21 cellular contexts compared by ENCODE assay signal in the genomic region with DNA sequence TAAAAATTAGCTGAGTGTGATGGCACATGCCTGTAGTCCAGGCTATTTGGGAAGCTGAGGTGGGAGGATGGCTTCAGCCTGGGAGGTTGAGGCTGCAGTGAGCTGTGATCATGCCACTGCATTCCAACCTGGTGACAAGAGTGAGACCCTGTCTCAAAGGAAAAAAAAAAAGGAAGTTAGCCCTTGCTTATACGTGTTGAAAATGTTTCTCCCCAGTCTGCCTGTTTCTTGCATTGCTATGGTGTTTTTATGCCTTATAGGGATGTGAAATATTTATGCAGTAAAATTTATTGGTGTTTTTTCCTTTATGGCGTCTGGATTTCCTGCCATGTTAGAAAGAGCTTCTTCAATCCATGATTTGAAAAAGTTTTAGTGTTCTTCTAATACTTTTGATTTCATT. TPM values are rescaled to one million over a fixed set of nuclear protein-coding genes. Genes with fewer than 3 reads are reported as not detected.
DNase-seq lines count a peak whose midpoint lies in the region; ATAC-seq and TF ChIP-seq lines count a peak whose summit lies in the region.
"Had no signal": no experiment of that assay in that cellular context is flagged by ENCODE, and none has a peak within 500 bp of the region (broad histone marks: within the 10 kb centered on the region; RNA-seq: fewer than 3 reads in every experiment).

No MANE protein-coding gene starts in this region.

- no peaks in the 10 kb centered on the region for H3K9me3 ChIP-seq in endodermal cell (ENCODE audit: control insufficient read depth, low read length)
- H3K9me3 ChIP-seq in osteoblast (ENCODE audit: low read depth, low read length), result no peaks in the 10 kb centered on the region
- H3K9me3 ChIP-seq in MG63, result no peaks in the 10 kb centered on the region
- H3K9me3 ChIP-seq: breast epithelium, gastrocnemius medialis, suprapubic skin had no signal

- H3K36me3 ChIP-seq in endodermal cell (ENCODE audit: control insufficient read depth, insufficient read depth, low read length), result no peaks in the 10 kb centered on the region
- H3K36me3 ChIP-seq in osteoblast (ENCODE audit: insufficient read depth, low read length), result no peaks in the 10 kb centered on the region
- H3K36me3 ChIP-seq in MG63, result no peaks in the 10 kb centered on the region
- H3K36me3 ChIP-seq: breast epithelium, gastrocnemius medialis, neural progenitor cell, suprapubic skin had no signal

- H3K36me3 Mint-ChIP-seq in activated CD4-positive, alpha-beta T cell treated with anti-CD3 and anti-CD28 coated beads, Interleukin-2, amount 10 ng/mL, durations not matched to agents 7 days and 5 days (ENCODE audit: low read depth), result peaks cover 2% of the 10 kb centered on the region
- no peaks in the 10 kb centered on the region for H3K36me3 Mint-ChIP-seq in endodermal cell (ENCODE audit: low read depth)
- peaks cover 4 to 5% of the 10 kb centered on the region in 2 donors for H3K36me3 Mint-ChIP-seq in activated T-cell treated with anti-CD3 and anti-CD28 coated beads, Interleukin-2, amount 50 U/mL, for 72 hours (ENCODE audit: insufficient read depth in 2 of 2)
- H3K36me3 Mint-ChIP-seq: CD14-positive monocyte had no signal

- H3K79me2 ChIP-seq in osteoblast (ENCODE audit: insufficient read depth, low read length), result peaks cover 2% of the 10 kb centered on the region

- ATAC-seq in activated T-cell treated with anti-CD3 and anti-CD28 coated beads, Interleukin-2, amount 50 U/mL, for 72 hours (replicated peaks in 1 of 2), result no peak
- ATAC-seq: activated T-helper 17 cell treated with anti-CD3 and anti-CD28 coated beads, Interleukin-2, amount 50 U/mL, for 72 hours; gastrocnemius medialis had no signal

- H3K4me3 Mint-ChIP-seq in activated CD4-positive, alpha-beta T cell treated with anti-CD3 and anti-CD28 coated beads, Interleukin-2, amount 10 ng/mL, durations not matched to agents 7 days and 5 days, result no peak overlapping the region
- no peak overlapping the region for H3K4me3 Mint-ChIP-seq in endodermal cell
- no peak overlapping the region for H3K4me3 Mint-ChIP-seq in activated T-cell treated with anti-CD3 and anti-CD28 coated beads, Interleukin-2, amount 50 U/mL, for 72 hours
- H3K4me3 Mint-ChIP-seq: activated T-helper 17 cell treated with anti-CD3 and anti-CD28 coated beads, Interleukin-2, amount 50 U/mL, for 72 hours; CD14-positive monocyte had no signal

- peaks cover 18% of the 10 kb centered on the region for H3K27me3 Mint-ChIP-seq in activated CD4-positive, alpha-beta T cell treated with anti-CD3 and anti-CD28 coated beads, Interleukin-2, amount 10 ng/mL, durations not matched to agents 7 days and 5 days
- H3K27me3 Mint-ChIP-seq in endodermal cell (ENCODE audit: insufficient read depth), result no peaks in the 10 kb centered on the region
- H3K27me3 Mint-ChIP-seq in activated T-cell treated with anti-CD3 and anti-CD28 coated beads, Interleukin-2, amount 50 U/mL, for 72 hours (ENCODE audit: low read depth), result no peaks in the 10 kb centered on the region
- H3K27me3 Mint-ChIP-seq: activated T-helper 17 cell treated with anti-CD3 and anti-CD28 coated beads, Interleukin-2, amount 50 U/mL, for 72 hours had no signal

- H3K4me1 ChIP-seq in endodermal cell (ENCODE audit: control insufficient read depth, insufficient read depth, low read length) (no peaks in the 10 kb centered on the region), osteoblast (ENCODE audit: insufficient read depth, low read length) (peaks cover 33% of the 10 kb centered on the region)
- H3K4me1 ChIP-seq: breast epithelium had no signal

- peak overlapping the region; percentile 31 for H3K27ac Mint-ChIP-seq in activated CD4-positive, alpha-beta T cell treated with anti-CD3 and anti-CD28 coated beads, Interleukin-2, amount 10 ng/mL, durations not matched to agents 7 days and 5 days
- peak overlapping the region; percentile 87 for H3K27ac Mint-ChIP-seq in endodermal cell
- H3K27ac Mint-ChIP-seq in activated T-cell treated with anti-CD3 and anti-CD28 coated beads, Interleukin-2, amount 50 U/mL, for 72 hours, result no peak overlapping the region
- H3K27ac Mint-ChIP-seq: activated T-helper 17 cell treated with anti-CD3 and anti-CD28 coated beads, Interleukin-2, amount 50 U/mL, for 72 hours; CD14-positive monocyte; neural progenitor cell had no signal

- H2AFZ ChIP-seq in osteoblast (ENCODE audit: low read length), result no peak overlapping the region
- H2AFZ ChIP-seq: neural progenitor cell had no signal

- peaks cover 17% of the 10 kb centered on the region for H3K4me1 Mint-ChIP-seq in activated CD4-positive, alpha-beta T cell treated with anti-CD3 and anti-CD28 coated beads, Interleukin-2, amount 10 ng/mL, durations not matched to agents 7 days and 5 days
- H3K4me1 Mint-ChIP-seq in endodermal cell, result peaks cover 26% of the 10 kb centered on the region
- H3K4me1 Mint-ChIP-seq in activated T-cell treated with anti-CD3 and anti-CD28 coated beads, Interleukin-2, amount 50 U/mL, for 72 hours (ENCODE audit: low read depth), result peaks cover 16% of the 10 kb centered on the region

- no peak overlapping the region for H3K9ac ChIP-seq in endodermal cell (ENCODE audit: extremely low read depth, low read length, poor library complexity, severe bottlenecking)
- H3K9ac ChIP-seq: neural progenitor cell had no signal

- TF ChIP-seq CTCF in endodermal cell (conservative IDR thresholded peaks at IDR 0.05) (no peak), osteoblast (IDR thresholded peaks at IDR 0.05; ENCODE audit: extremely low read depth, low read depth, low read length) (no peak)

- POLR2A ChIA-PET in activated CD4-positive, alpha-beta T cell treated with anti-CD3 and anti-CD28 coated beads, Interleukin-2, amount 10 ng/mL, durations not matched to agents 7 days and 5 days (lab: Charles Lee), result no interaction called here

- no peak overlapping the region for H3K27ac ChIP-seq in endodermal cell (ENCODE audit: low read depth, low read length)
- H3K27ac ChIP-seq in osteoblast (ENCODE audit: low read depth, low read length), result no peak overlapping the region
- H3K27ac ChIP-seq: neural progenitor cell, suprapubic skin had no signal

- H3K27me3 ChIP-seq in endodermal cell (ENCODE audit: control insufficient read depth, insufficient read depth, low read length, poor library complexity, severe bottlenecking) (no peaks in the 10 kb centered on the region), osteoblast (ENCODE audit: insufficient read depth, low read length) (no peaks in the 10 kb centered on the region), MG63 (no peaks in the 10 kb centered on the region)
- H3K27me3 ChIP-seq: breast epithelium, gastrocnemius medialis, neural progenitor cell, suprapubic skin had no signal

- CTCF ChIA-PET in activated CD4-positive, alpha-beta T cell treated with anti-CD3 and anti-CD28 coated beads, Interleukin-2, amount 10 ng/mL, durations not matched to agents 7 days and 5 days (lab: Charles Lee), result interaction anchor here (0.6 to 2.1 kb wide), 8 partner anchors 21 to 761 kb away, joined by 3 to 8 read pairs (median 3); no protein-coding TSS in a partner anchor

- 51 to 54% methylated on average over 2 of the region's 2 CpGs for WGBS in endodermal cell (ENCODE audit: insufficient coverage in 1 of 2, insufficient read length in 1 of 2), 2 experiments

- H3K4me3 ChIP-seq in endodermal cell (ENCODE audit: low read length) (no peak overlapping the region), osteoblast (ENCODE audit: insufficient read depth, low read length) (no peak overlapping the region), MG63 (no peak overlapping the region)
- H3K4me3 ChIP-seq: breast epithelium, gastrocnemius medialis, neural progenitor cell, suprapubic skin had no signal

- H4K20me1 ChIP-seq in osteoblast (ENCODE audit: insufficient read depth, low read length), result no peaks in the 10 kb centered on the region

- no peaks in the 10 kb centered on the region for H3K9me3 Mint-ChIP-seq in activated CD4-positive, alpha-beta T cell treated with anti-CD3 and anti-CD28 coated beads, Interleukin-2, amount 10 ng/mL, durations not matched to agents 7 days and 5 days
- no peaks in the 10 kb centered on the region for H3K9me3 Mint-ChIP-seq in endodermal cell
- H3K9me3 Mint-ChIP-seq in activated T-cell treated with anti-CD3 and anti-CD28 coated beads, Interleukin-2, amount 50 U/mL, for 72 hours, result no peaks in the 10 kb centered on the region
- H3K9me3 Mint-ChIP-seq: activated T-helper 17 cell treated with anti-CD3 and anti-CD28 coated beads, Interleukin-2, amount 50 U/mL, for 72 hours; CD14-positive monocyte; neural progenitor cell had no signal

- H3K4me2 ChIP-seq in osteoblast (ENCODE audit: insufficient read depth, low read length), result no peak overlapping the region
- H3K4me2 ChIP-seq: neural progenitor cell had no signal

- DNase-seq in activated CD4-positive, alpha-beta T cell treated with anti-CD3 and anti-CD28 coated beads, Interleukin-2, amount 10 ng/mL, durations not matched to agents 7 days and 5 days, result no peak
- DNase-seq in activated CD4-positive, alpha-beta T cell treated with anti-CD3 and anti-CD28 coated beads, Interleukin-2, amount 50 U/mL, for 48 hours, result no peak
- peak; percentile 23 for DNase-seq in MV-4-11 (lab: John Stamatoyannopoulos, UW)
- DNase-seq in endodermal cell, result peak; percentile 64
- DNase-seq in osteoblast (ENCODE audit: insufficient read length, low spot score, missing footprints), result peak; percentile 76
- DNase-seq in mesenteric fat pad (ENCODE audit: low spot score), result no peak
- DNase-seq in activated T-cell treated with anti-CD3 and anti-CD28 coated beads, Interleukin-2, amount 50 U/mL, for 72 hours, result no peak
- DNase-seq in MG63, result no peak
- DNase-seq: activated CD4-positive, CD25-positive, alpha-beta regulatory T cell; activated CD8-positive, alpha-beta memory T cell treated with anti-CD3 and anti-CD28 coated beads for 24 hours; DMS 273 treated with DMSO at 0.1 percent for 48 hours; gastrocnemius medialis; NCI-H1092; NCI-H2029 treated with DMSO at 0.1 percent for 48 hours; SHP77 treated with DMSO at 0.1 percent for 48 hours; stimulated activated CD4-positive, alpha-beta T cell treated with anti-CD3 and anti-CD28 coated beads, Interleukin-12 subunit alpha, Interleukin-12 subunit beta, amount 100 ng/mL, for 4 hours had no signal

RNA-seq across cellular contexts. Expression of gene RERE, which starts 3.6 kb away (rescaled TPM):
- 10 to 100 TPM; 68.5 to 68.7 TPM for total RNA-seq in activated CD4-positive, alpha-beta T cell treated with anti-CD3 and anti-CD28 coated beads, Interleukin-2, amount 10 ng/mL, durations not matched to agents 7 days and 5 days
- total RNA-seq in endodermal cell, result 100 to 1,000 TPM; 159 to 179 TPM
- 120 TPM for polyA plus RNA-seq in endodermal cell (2013, experiment 1 of 2)
- polyA plus RNA-seq in endodermal cell (2013, experiment 2 of 2), result 97.7 TPM
- total RNA-seq in osteoblast, result 53.0 and 55.0 TPM in 2 replicates
- 120 TPM for total RNA-seq in mesenteric fat pad
- total RNA-seq in activated T-cell treated with anti-CD3 and anti-CD28 coated beads, Interleukin-2, amount 50 U/mL, for 72 hours, result 100 to 1,000 TPM in 1 of 2 donors, 10 to 100 TPM in 1; 98.7 to 105 TPM
- 1.5 and 7.2 TPM in 2 replicates for total RNA-seq in MG63 (2014; rRNA removed; shearing (Covaris generic); ENCODE audit: low replicate concordance)

RNA-seq across cellular contexts. Expression of gene ENO1, which starts 57.4 kb away (rescaled TPM):
- 1,000 to 10,000 TPM; 1,608 to 1,874 TPM for total RNA-seq in activated CD4-positive, alpha-beta T cell treated with anti-CD3 and anti-CD28 coated beads, Interleukin-2, amount 10 ng/mL, durations not matched to agents 7 days and 5 days
- total RNA-seq in endodermal cell, result 1,000 to 10,000 TPM; 1,263 to 1,351 TPM
- 1,848 TPM for polyA plus RNA-seq in endodermal cell (2013, experiment 1 of 2)
- 1,827 TPM for polyA plus RNA-seq in endodermal cell (2013, experiment 2 of 2)
- total RNA-seq in osteoblast, result 1,079 and 1,591 TPM in 2 replicates
- total RNA-seq in mesenteric fat pad, result 863 TPM
- total RNA-seq in activated T-cell treated with anti-CD3 and anti-CD28 coated beads, Interleukin-2, amount 50 U/mL, for 72 hours, result 1,000 to 10,000 TPM; 1,803 to 1,841 TPM
- 2,801 and 3,884 TPM in 2 replicates for total RNA-seq in MG63 (2014; rRNA removed; shearing (Covaris generic); ENCODE audit: low replicate concordance)

Comparison
In these comparisons a context has a peak if more than half of its experiments do, and no peak if none do; other contexts are left out.
1. DNase-seq: peak in MV-4-11 (single experiment), endodermal cell (single experiment) and osteoblast (single experiment); none in activated CD4-positive, alpha-beta T cell treated with anti-CD3 and anti-CD28 coated beads, Interleukin-2, amount 10 ng/mL, durations not matched to agents 7 days and 5 days (single experiment), activated CD4-positive, alpha-beta T cell treated with anti-CD3 and anti-CD28 coated beads, Interleukin-2, amount 50 U/mL, for 48 hours (0 of 2), mesenteric fat pad (single experiment), activated T-cell treated with anti-CD3 and anti-CD28 coated beads, Interleukin-2, amount 50 U/mL, for 72 hours (0 of 2) and MG63 (single experiment).